Comparison of ENCODE assay signal across 1 cellular context in the genomic region with DNA sequence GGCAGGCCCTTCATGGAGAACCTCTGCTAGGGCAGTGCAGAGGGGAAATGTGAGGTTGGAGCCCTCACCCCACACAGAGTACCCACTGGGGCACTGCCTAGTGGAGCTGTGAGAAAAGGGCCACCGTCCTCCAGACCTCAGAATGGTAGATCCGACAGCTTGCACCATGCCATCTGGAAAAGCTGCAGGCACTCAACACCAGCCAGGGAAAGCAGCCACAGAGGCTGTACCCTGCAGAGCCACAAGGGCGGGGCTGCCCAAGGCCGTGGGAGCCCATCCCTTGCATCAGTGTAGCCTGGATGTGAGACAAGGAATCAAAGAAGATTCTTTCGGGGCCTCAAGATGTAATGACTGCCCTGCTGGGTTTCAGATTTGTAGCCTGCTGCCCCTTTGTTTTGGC.
TF ChIP-seq lines count a peak whose summit lies in the region.

No MANE protein-coding gene starts in this region.

TF ChIP-seq in SK-N-SH treated with all-trans-retinoic acid at 6 μM for 48 hours, 23 proteins besides CTCF, POLR2A, EP300 and RAD21 (continued from another document):
- TF ChIP-seq, protein P1, sequence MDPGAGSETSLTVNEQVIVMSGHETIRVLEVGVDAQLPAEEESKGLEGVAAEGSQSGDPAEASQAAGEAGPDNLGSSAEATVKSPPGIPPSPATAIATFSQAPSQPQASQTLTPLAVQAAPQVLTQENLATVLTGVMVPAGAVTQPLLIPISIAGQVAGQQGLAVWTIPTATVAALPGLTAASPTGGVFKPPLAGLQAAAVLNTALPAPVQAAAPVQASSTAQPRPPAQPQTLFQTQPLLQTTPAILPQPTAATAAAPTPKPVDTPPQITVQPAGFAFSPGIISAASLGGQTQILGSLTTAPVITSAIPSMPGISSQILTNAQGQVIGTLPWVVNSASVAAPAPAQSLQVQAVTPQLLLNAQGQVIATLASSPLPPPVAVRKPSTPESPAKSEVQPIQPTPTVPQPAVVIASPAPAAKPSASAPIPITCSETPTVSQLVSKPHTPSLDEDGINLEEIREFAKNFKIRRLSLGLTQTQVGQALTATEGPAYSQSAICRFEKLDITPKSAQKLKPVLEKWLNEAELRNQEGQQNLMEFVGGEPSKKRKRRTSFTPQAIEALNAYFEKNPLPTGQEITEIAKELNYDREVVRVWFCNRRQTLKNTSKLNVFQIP (CRISPR knock-in tag; IDR thresholded peaks at IDR 0.05; ENCODE audit: borderline replicate concordance, low read depth), result no peak
- no peak for TF ChIP-seq ZNF70 (CRISPR knock-in tag; IDR thresholded peaks at IDR 0.05)
- TF ChIP-seq, protein P2, sequence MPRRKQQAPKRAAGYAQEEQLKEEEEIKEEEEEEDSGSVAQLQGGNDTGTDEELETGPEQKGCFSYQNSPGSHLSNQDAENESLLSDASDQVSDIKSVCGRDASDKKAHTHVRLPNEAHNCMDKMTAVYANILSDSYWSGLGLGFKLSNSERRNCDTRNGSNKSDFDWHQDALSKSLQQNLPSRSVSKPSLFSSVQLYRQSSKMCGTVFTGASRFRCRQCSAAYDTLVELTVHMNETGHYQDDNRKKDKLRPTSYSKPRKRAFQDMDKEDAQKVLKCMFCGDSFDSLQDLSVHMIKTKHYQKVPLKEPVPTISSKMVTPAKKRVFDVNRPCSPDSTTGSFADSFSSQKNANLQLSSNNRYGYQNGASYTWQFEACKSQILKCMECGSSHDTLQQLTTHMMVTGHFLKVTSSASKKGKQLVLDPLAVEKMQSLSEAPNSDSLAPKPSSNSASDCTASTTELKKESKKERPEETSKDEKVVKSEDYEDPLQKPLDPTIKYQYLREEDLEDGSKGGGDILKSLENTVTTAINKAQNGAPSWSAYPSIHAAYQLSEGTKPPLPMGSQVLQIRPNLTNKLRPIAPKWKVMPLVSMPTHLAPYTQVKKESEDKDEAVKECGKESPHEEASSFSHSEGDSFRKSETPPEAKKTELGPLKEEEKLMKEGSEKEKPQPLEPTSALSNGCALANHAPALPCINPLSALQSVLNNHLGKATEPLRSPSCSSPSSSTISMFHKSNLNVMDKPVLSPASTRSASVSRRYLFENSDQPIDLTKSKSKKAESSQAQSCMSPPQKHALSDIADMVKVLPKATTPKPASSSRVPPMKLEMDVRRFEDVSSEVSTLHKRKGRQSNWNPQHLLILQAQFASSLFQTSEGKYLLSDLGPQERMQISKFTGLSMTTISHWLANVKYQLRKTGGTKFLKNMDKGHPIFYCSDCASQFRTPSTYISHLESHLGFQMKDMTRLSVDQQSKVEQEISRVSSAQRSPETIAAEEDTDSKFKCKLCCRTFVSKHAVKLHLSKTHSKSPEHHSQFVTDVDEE (CRISPR knock-in tag; IDR thresholded peaks at IDR 0.05), result no peak
- TF ChIP-seq, protein P3, sequence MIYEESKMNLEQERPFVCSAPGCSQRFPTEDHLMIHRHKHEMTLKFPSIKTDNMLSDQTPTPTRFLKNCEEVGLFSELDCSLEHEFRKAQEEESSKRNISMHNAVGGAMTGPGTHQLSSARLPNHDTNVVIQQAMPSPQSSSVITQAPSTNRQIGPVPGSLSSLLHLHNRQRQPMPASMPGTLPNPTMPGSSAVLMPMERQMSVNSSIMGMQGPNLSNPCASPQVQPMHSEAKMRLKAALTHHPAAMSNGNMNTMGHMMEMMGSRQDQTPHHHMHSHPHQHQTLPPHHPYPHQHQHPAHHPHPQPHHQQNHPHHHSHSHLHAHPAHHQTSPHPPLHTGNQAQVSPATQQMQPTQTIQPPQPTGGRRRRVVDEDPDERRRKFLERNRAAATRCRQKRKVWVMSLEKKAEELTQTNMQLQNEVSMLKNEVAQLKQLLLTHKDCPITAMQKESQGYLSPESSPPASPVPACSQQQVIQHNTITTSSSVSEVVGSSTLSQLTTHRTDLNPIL (CRISPR knock-in tag; IDR thresholded peaks at IDR 0.05; ENCODE audit: low read depth), result no peak
- TF ChIP-seq CSDC2 (CRISPR knock-in tag; IDR thresholded peaks at IDR 0.05), result no peak
- no peak for TF ChIP-seq OSR1 (CRISPR knock-in tag; IDR thresholded peaks at IDR 0.05)
- TF ChIP-seq ZNF565 (CRISPR knock-in tag; conservative IDR thresholded peaks at IDR 0.05; ENCODE audit: low read depth), result no peak
- TF ChIP-seq ZNF8 (CRISPR knock-in tag; IDR thresholded peaks at IDR 0.05), result no peak
